ENCODE assay signal across 16 cellular contexts in the genomic region with DNA sequence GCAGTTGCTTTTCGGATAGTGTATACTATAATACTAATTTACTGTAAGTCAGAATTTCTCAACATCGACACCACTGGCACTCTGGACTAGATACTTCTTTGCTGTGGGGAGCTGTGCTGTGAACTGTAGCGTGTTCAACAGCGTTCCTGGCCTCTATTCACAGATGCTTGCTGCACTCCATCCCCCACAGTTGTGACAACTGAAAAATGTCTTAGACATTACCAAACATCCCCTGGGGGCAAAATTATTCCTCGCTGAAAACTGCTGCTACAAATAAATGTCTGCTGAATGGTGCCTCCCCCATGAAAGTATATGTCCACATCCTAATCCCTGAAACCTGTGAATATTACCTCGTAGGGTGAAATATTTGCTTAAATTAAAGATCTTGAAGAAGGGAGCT. TPM values are rescaled to one million over a fixed set of nuclear protein-coding genes. Genes with fewer than 3 reads are reported as not detected.
"Had no signal": no experiment of that assay in that cellular context is flagged by ENCODE, and none has a peak within 500 bp of the region (broad histone marks: within the 10 kb centered on the region; RNA-seq: fewer than 3 reads in every experiment).

No MANE protein-coding gene starts in this region.

- H3K27me3 ChIP-seq: hepatocyte, transverse colon had no signal

- H2AFZ ChIP-seq: hepatocyte had no signal

- H3K9me3 Mint-ChIP-seq: activated CD4-positive, alpha-beta T cell treated with anti-CD3 and anti-CD28 coated beads, Interleukin-2, amount 10 ng/mL, durations not matched to agents 24 days and 14 days; activated CD8-positive, alpha-beta T cell treated with anti-CD3 and anti-CD28 coated beads for 36 hours; activated naive CD8-positive, alpha-beta T cell treated with anti-CD3 and anti-CD28 coated beads, Interleukin-2, amount 50 U/mL, for 24 hours; activated T-helper 17 cell treated with anti-CD3 and anti-CD28 coated beads, Interleukin-2, amount 50 U/mL, for 72 hours; central memory CD8-positive, alpha-beta T cell had no signal

- H3K27ac ChIP-seq: coronary artery, hepatocyte, transverse colon had no signal

- FAIRE-seq: islet of Langerhans had no signal

- DNase-seq: activated CD4-positive, alpha-beta T cell treated with anti-CD3 and anti-CD28 coated beads, Interleukin-2, amount 10 ng/mL, durations not matched to agents 24 days and 14 days; activated CD8-positive, alpha-beta T cell treated with anti-CD3 and anti-CD28 coated beads for 36 hours; activated naive CD4-positive, alpha-beta T cell; activated naive CD8-positive, alpha-beta T cell treated with anti-CD3 and anti-CD28 coated beads, Interleukin-2, amount 50 U/mL, for 24 hours; activated T-cell treated with anti-CD3 and anti-CD28 coated beads, Interleukin-2, amount 50 U/mL, for 1 hour; left colon; nephron progenitor cell; stimulated activated naive CD8-positive, alpha-beta T cell treated with anti-CD3 and anti-CD28 coated beads, Interleukin-15, Interleukin-2, amounts not matched to agents 100 U/mL and 50 U/mL, for 24 hours; T1000; transverse colon had no signal

- H3K4me3 ChIP-seq: coronary artery, hepatocyte, lung, transverse colon had no signal

- H3K9me3 ChIP-seq: transverse colon had no signal

- H3K4me2 ChIP-seq: hepatocyte had no signal

- ATAC-seq: activated CD8-positive, alpha-beta T cell treated with anti-CD3 and anti-CD28 coated beads for 36 hours; activated naive CD8-positive, alpha-beta T cell treated with anti-CD3 and anti-CD28 coated beads, Interleukin-2, amount 50 U/mL, for 24 hours; activated T-helper 17 cell treated with anti-CD3 and anti-CD28 coated beads, Interleukin-2, amount 50 U/mL, for 72 hours; left colon; stimulated activated naive CD8-positive, alpha-beta T cell treated with anti-CD3 and anti-CD28 coated beads, Interleukin-15, Interleukin-2, amounts not matched to agents 100 U/mL and 50 U/mL, for 24 hours had no signal

- H3K36me3 ChIP-seq: transverse colon had no signal

- H3K27me3 Mint-ChIP-seq: activated CD8-positive, alpha-beta T cell treated with anti-CD3 and anti-CD28 coated beads for 36 hours had no signal

- H3K4me1 ChIP-seq: transverse colon had no signal

- H3K79me2 ChIP-seq: hepatocyte had no signal

- H3K4me1 Mint-ChIP-seq: activated CD4-positive, alpha-beta T cell treated with anti-CD3 and anti-CD28 coated beads, Interleukin-2, amount 10 ng/mL, durations not matched to agents 24 days and 14 days; activated naive CD8-positive, alpha-beta T cell treated with anti-CD3 and anti-CD28 coated beads, Interleukin-2, amount 50 U/mL, for 24 hours; activated T-helper 17 cell treated with anti-CD3 and anti-CD28 coated beads, Interleukin-2, amount 50 U/mL, for 72 hours; central memory CD8-positive, alpha-beta T cell; nephron progenitor cell had no signal

- H3K27ac Mint-ChIP-seq: activated CD4-positive, alpha-beta T cell treated with anti-CD3 and anti-CD28 coated beads, Interleukin-2, amount 10 ng/mL, durations not matched to agents 24 days and 14 days; activated CD8-positive, alpha-beta T cell treated with anti-CD3 and anti-CD28 coated beads for 36 hours; activated naive CD8-positive, alpha-beta T cell treated with anti-CD3 and anti-CD28 coated beads, Interleukin-2, amount 50 U/mL, for 24 hours; activated T-helper 17 cell treated with anti-CD3 and anti-CD28 coated beads, Interleukin-2, amount 50 U/mL, for 72 hours; nephron progenitor cell had no signal

- H3K4me3 Mint-ChIP-seq: activated CD4-positive, alpha-beta T cell treated with anti-CD3 and anti-CD28 coated beads, Interleukin-2, amount 10 ng/mL, durations not matched to agents 24 days and 14 days; activated CD8-positive, alpha-beta T cell treated with anti-CD3 and anti-CD28 coated beads for 36 hours; activated naive CD8-positive, alpha-beta T cell treated with anti-CD3 and anti-CD28 coated beads, Interleukin-2, amount 50 U/mL, for 24 hours; activated T-helper 17 cell treated with anti-CD3 and anti-CD28 coated beads, Interleukin-2, amount 50 U/mL, for 72 hours; central memory CD8-positive, alpha-beta T cell; nephron progenitor cell had no signal

RNA-seq across cellular contexts. Expression of gene CD6, which starts 12.0 kb away (rescaled TPM):
- polyA plus RNA-seq: hepatocyte had no signal
